ENCODE assay signal across 8 cellular contexts in genomic region chr4:108018038-108018883, GRCh38. TPM values are rescaled to one million over a fixed set of nuclear protein-coding genes. Genes with fewer than 3 reads are reported as not detected.
A peak's percentile ranks its signal among the peaks of the same experiment; 100 is the strongest.
DNase-seq lines count a peak whose midpoint lies in the region; ATAC-seq, FAIRE-seq and TF ChIP-seq lines count a peak whose summit lies in the region.

No MANE protein-coding gene starts in this region.

- H3K27me3 ChIP-seq in RWPE2 (ENCODE audit: insufficient read depth, poor library complexity, severe bottlenecking): no peaks in the 10 kb centered on the region
- H3K27me3 ChIP-seq in tibial nerve: no peaks in the 10 kb centered on the region

- peak; percentile 94 for TF ChIP-seq CTCF in RWPE2 (IDR thresholded peaks at IDR 0.05; ENCODE audit: poor library complexity, severe bottlenecking)
- TF ChIP-seq CTCF in osteocyte (IDR thresholded peaks at IDR 0.05): peak; percentile 89
- TF ChIP-seq CTCF in tibial nerve (IDR thresholded peaks at IDR 0.05): peak; percentile 70 to 79 (median 78)

- H3K27ac ChIP-seq in RWPE2 (ENCODE audit: poor library complexity, severe bottlenecking): no peak overlapping the region
- no peak overlapping the region for H3K27ac ChIP-seq in tibial nerve

- H3K9me3 ChIP-seq in RWPE2 (ENCODE audit: severe bottlenecking) (no peaks in the 10 kb centered on the region), tibial nerve (no peaks in the 10 kb centered on the region)

- ATAC-seq in GM21515 (IDR thresholded peaks at IDR 0.05; ENCODE audit: unreplicated experiment) (peak; percentile 83), RWPE2 (ENCODE audit: low read depth) (peak; percentile 78)

- H3K4me3 ChIP-seq in RWPE2 (ENCODE audit: severe bottlenecking) (no peak overlapping the region), tibial nerve (no peak overlapping the region)

- H3K27ac Mint-ChIP-seq in osteocyte (ENCODE audit: unreplicated experiment): no peak overlapping the region

- DNase-seq in DMS153 (lab: John Stamatoyannopoulos, UW) (peak; percentile 38), KG1 (lab: John Stamatoyannopoulos, UW) (peak; percentile 36), RWPE2 (ENCODE audit: low spot score) (no peak), frontal cortex (ENCODE audit: low spot score in 2 of 2) (peak; percentile 49 to 67), osteocyte (ENCODE audit: extremely low spot score, unreplicated experiment) (peak; percentile 92), tibial nerve (ENCODE audit: low spot score in 2 of 2) (peak; percentile 78 to 96)
- peak; percentile 66 for DNase-seq in activated effector memory CD4-positive, alpha-beta T cell treated with Interleukin-2 at 50 U/mL for 16 hours

- TF ChIP-seq EP300 in tibial nerve (IDR thresholded peaks at IDR 0.05): no peak

- H3K4me1 ChIP-seq in RWPE2 (ENCODE audit: insufficient read depth, poor library complexity, severe bottlenecking) (no peaks in the 10 kb centered on the region), tibial nerve (peaks cover 0 to 6% (median 0%) of the 10 kb centered on the region in 4 donors)

- H3K27me3 Mint-ChIP-seq in osteocyte (ENCODE audit: unreplicated experiment): no peaks in the 10 kb centered on the region

- no peaks in the 10 kb centered on the region for H3K4me1 Mint-ChIP-seq in osteocyte (ENCODE audit: unreplicated experiment)

- FAIRE-seq in frontal cortex (lab: Jason Lieb, UNC): no peak

- H3K36me3 Mint-ChIP-seq in osteocyte (ENCODE audit: unreplicated experiment): peaks cover 20% of the 10 kb centered on the region

- H3K36me3 ChIP-seq in RWPE2 (ENCODE audit: low read depth) (peaks cover 28% of the 10 kb centered on the region), tibial nerve (peaks cover 0 to 74% (median 5%) of the 10 kb centered on the region in 3 donors)

- no peak overlapping the region for H3K4me3 Mint-ChIP-seq in osteocyte (ENCODE audit: unreplicated experiment)

- WGBS in tibial nerve, 2 donors: 35 to 37% methylated on average over 8 of the region's 8 CpGs

- no peaks in the 10 kb centered on the region for H3K9me3 Mint-ChIP-seq in osteocyte (ENCODE audit: unreplicated experiment)

- no peak for TF ChIP-seq POLR2A in tibial nerve (IDR thresholded peaks at IDR 0.05)

RNA-seq across cellular contexts. Expression of gene HADH, which starts 28.6 kb away (rescaled TPM):
- total RNA-seq in frontal cortex: 10.6 TPM
- total RNA-seq in osteocyte: 29.8 and 31.6 TPM in 2 replicates
- 100 to 1,000 TPM in 1 of 4 donors, 10 to 100 TPM in 3; 42.2 to 107 (median 55.9) TPM for total RNA-seq in tibial nerve
